11 cellular contexts compared by ENCODE assay signal in the genomic region with DNA sequence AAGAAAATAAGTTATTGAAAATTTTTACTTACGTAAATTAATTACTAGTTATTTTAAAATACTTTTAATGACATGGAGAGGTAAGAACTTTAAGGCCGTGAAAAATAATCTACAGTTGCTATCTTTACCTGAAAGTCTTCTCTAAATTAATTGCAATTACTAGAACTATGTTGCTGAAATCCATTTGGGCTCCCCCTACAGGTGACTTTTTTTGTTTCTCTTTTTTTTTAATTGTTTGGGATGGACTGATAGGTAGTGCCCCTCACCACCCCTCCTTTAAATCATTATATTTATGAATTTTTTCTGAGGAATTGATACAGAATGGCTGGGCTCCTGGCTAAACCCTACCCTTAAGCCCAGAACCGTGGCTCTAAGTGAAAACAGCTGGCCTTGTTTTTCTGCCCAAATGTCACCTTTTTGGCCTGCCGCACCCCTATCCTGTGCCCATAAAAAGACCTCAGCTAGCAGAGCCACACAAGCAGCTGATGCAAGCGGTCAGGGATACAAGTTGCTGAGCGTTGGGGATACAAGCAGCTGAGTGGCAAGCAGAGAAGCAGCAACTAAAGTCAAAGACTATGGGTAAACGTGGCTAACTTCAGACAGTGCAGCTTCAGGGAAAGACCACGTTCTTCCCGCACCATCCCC.
DNase-seq lines count a peak whose midpoint lies in the region; ATAC-seq and TF ChIP-seq lines count a peak whose summit lies in the region.
"Had no signal": no experiment of that assay in that cellular context is flagged by ENCODE, and none has a peak within 500 bp of the region (broad histone marks: within the 10 kb centered on the region; RNA-seq: fewer than 3 reads in every experiment).

No MANE protein-coding gene starts in this region.

- peak; percentile 52 for ATAC-seq in GM18517 (IDR thresholded peaks at IDR 0.05; ENCODE audit: unreplicated experiment)

- TF ChIP-seq CTCF in AG10803 (conservative IDR thresholded peaks at IDR 0.05; ENCODE audit: low read length): 0 out of 2 replicates have a peak, but pooled peaks have one; percentile 4
- peak; percentile 6 for TF ChIP-seq CTCF in epithelial cell of esophagus (IDR thresholded peaks at IDR 0.05; ENCODE audit: insufficient read depth, low read depth, low read length, missing control alignments)
- no peak for TF ChIP-seq CTCF in GM20000 (IDR thresholded peaks at IDR 0.05; ENCODE audit: extremely low read depth, missing control alignments)

- DNase-seq in AG10803 (ENCODE audit: low read depth): no peak
- DNase-seq in NAMALWA (ENCODE audit: low spot score): peak; percentile 47
- no peak for DNase-seq in epithelial cell of esophagus (ENCODE audit: low read depth)
- DNase-seq in SIG-M5 (lab: John Stamatoyannopoulos, UW): no peak
- DNase-seq in DMS79 treated with DMSO at 0.1 percent for 48 hours (lab: John Stamatoyannopoulos, UW): no peak
- no peak for DNase-seq in NCI-H2029 (lab: John Stamatoyannopoulos, UW)
- DNase-seq in GM20000 (ENCODE audit: low spot score): no peak
- DNase-seq: activated naive CD4-positive, alpha-beta T cell treated with anti-CD3 and anti-CD28 coated beads, Interleukin-2, amount 50 U/mL, for 16 hours; hypothalamus; Right ventricle myocardium superior had no signal

- H3K4me3 ChIP-seq in AG10803 (ENCODE audit: low read length) (no peak overlapping the region), epithelial cell of esophagus (ENCODE audit: low read length) (no peak overlapping the region)
